Comparison of ENCODE assay signal across 8 cellular contexts in the genomic region with DNA sequence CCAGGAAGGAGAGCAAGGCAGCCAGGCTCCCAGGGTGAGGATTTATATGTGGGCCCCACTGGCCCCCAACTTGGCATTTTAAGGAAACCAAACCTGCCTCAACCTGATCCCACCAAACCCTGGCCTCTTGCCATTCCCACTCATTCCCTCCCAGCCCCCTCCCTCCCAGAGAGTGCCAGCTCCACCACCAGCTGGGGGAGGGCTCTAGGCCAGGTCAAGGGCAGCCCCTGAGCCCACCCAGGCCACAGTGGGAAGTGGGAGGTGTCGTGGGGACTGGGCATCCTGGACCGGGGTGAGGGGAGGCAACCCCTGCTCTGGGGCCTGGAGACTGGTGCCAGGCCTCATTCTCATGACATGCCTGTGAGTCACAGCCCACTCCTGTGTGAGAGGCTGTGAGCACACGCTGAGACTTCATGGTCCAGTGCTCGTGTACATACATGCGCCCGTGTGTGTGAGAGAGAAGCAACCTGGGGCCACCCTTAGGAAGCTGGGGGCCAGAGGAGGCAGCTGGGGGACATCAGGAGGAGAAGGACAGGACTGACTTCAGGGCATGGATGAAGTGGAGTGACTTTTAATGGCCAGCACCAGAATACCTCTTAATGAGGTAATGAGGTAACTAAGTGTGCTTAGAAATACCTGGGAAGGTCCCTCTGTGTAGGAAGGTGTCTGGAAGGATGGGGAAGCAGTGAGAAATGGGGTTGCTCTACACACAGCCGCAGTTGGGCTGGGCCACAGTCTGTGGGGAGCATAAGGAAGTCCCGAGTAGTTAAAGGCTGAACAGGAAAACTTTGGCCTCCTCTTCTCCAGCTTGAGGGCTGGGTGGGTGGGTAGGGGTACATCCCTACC. TPM values are rescaled to one million over a fixed set of nuclear protein-coding genes. Genes with fewer than 3 reads are reported as not detected.
DNase-seq lines count a peak whose midpoint lies in the region; ATAC-seq and TF ChIP-seq lines count a peak whose summit lies in the region.

Gene S100A2, minus strand, starts transcription at position 316 of the 846 bp plus-strand sequence. CDS start 1,967 bp downstream, outside the sequence.

- peaks cover 27% of the 10 kb centered on the region for H3K4me1 Mint-ChIP-seq in T-helper 2 cell treated with Interferon-gamma antibody and Interleukin-4, amounts not matched to agents 5 μg/mL and 100 μg/mL, for 36 hours (ENCODE audit: low read depth)

- H3K36me3 ChIP-seq in HUES64 (ENCODE audit: insufficient read depth, low read length) = no peaks in the 10 kb centered on the region
- no peaks in the 10 kb centered on the region for H3K36me3 ChIP-seq in breast epithelium

- H3K4me3 ChIP-seq in HUES64 (ENCODE audit: low read length) = no peak within 1 kb of the TSS; the same call in 1 of the 2 replicates
- H3K4me3 ChIP-seq in breast epithelium = peak within 1 kb of the TSS in 1 of 3 donors; percentile 13

- no peaks in the 10 kb centered on the region for H3K36me3 Mint-ChIP-seq in T-helper 2 cell treated with Interferon-gamma antibody and Interleukin-4, amounts not matched to agents 5 μg/mL and 100 μg/mL, for 36 hours (ENCODE audit: low read depth)

- CTCF ChIA-PET in GM10248 (lab: Yijun Ruan, JAX) = interaction anchor here (0.9 to 8.3 kb wide), 8 partner anchors 15 to 213 kb away, joined by 3 to 73 read pairs (median 4); partner anchors contain the start of genes S100A1, S100A13 and S100A6

- H3K27ac Mint-ChIP-seq in T-helper 2 cell treated with Interferon-gamma antibody and Interleukin-4, amounts not matched to agents 5 μg/mL and 100 μg/mL, for 36 hours = peak within 1 kb of the TSS; percentile 99

- 74% methylated on average over 8 of the region's 8 CpGs for WGBS in HUES64

- POLR2A ChIA-PET in GM10248 (lab: Yijun Ruan, JAX) = interaction anchor here (0.7 kb wide), 1 partner anchor 16 kb away, joined by 6 read pairs; no protein-coding TSS in a partner anchor

- TF ChIP-seq CTCF in GM10248 (IDR thresholded peaks at IDR 0.05; ENCODE audit: control extremely low read depth, extremely low read depth, low read depth, missing control alignments) (no peak), breast epithelium (IDR thresholded peaks at IDR 0.05) (no peak)

- no peaks in the 10 kb centered on the region for H3K27me3 Mint-ChIP-seq in T-helper 2 cell treated with Interferon-gamma antibody and Interleukin-4, amounts not matched to agents 5 μg/mL and 100 μg/mL, for 36 hours (ENCODE audit: low read depth)

- peak; percentile 75 for DNase-seq in GM10248 (ENCODE audit: extremely low spot score)
- peak; percentile 52 for DNase-seq in T-helper 2 cell treated with Interferon-gamma antibody and Interleukin-4, amounts not matched to agents 5 μg/mL and 100 μg/mL, for 36 hours (ENCODE audit: low spot score)
- DNase-seq in breast epithelium (ENCODE audit: low spot score in 2 of 2) = peak in 1 of 2 donors; percentile 49
- no peak for DNase-seq in left lobe of liver (ENCODE audit: low spot score)
- DNase-seq in stimulated activated CD4-positive, alpha-beta T cell treated with anti-CD3 and anti-CD28 coated beads, Interleukin-4, amount 100 ng/mL, for 4 hours = peak; percentile 47 to 68
- no peak for DNase-seq in Ammon's horn (ENCODE audit: low spot score)

- H3K4me3 Mint-ChIP-seq in T-helper 2 cell treated with Interferon-gamma antibody and Interleukin-4, amounts not matched to agents 5 μg/mL and 100 μg/mL, for 36 hours = peak within 1 kb of the TSS; percentile 79

- H3K27ac ChIP-seq in HUES64 (ENCODE audit: low read depth, low read length) = peak within 1 kb of the TSS; percentile 76
- H3K27ac ChIP-seq in breast epithelium = peak within 1 kb of the TSS; percentile 99

- peaks cover 31% of the 10 kb centered on the region for H3K4me1 ChIP-seq in HUES64 (ENCODE audit: insufficient read depth, low read length)
- H3K4me1 ChIP-seq in breast epithelium = peaks cover 11 to 25% of the 10 kb centered on the region in 2 donors

- no peaks in the 10 kb centered on the region for H3K9me3 Mint-ChIP-seq in T-helper 2 cell treated with Interferon-gamma antibody and Interleukin-4, amounts not matched to agents 5 μg/mL and 100 μg/mL, for 36 hours

- TF ChIP-seq POLR2A in breast epithelium (IDR thresholded peaks at IDR 0.05) = no peak

- ATAC-seq in left lobe of liver (peak; percentile 3), GM18519 (IDR thresholded peaks at IDR 0.05; ENCODE audit: low FRiP score, unreplicated experiment) (no peak)

- no peaks in the 10 kb centered on the region for H3K27me3 ChIP-seq in HUES64 (ENCODE audit: insufficient read depth, low read length)
- no peaks in the 10 kb centered on the region for H3K27me3 ChIP-seq in breast epithelium

- H3K9me3 ChIP-seq in HUES64 (ENCODE audit: insufficient read depth, low read depth, low read length) (no peaks in the 10 kb centered on the region), breast epithelium (no peaks in the 10 kb centered on the region)

- peak within 1 kb of the TSS; percentile 71 for H3K9ac ChIP-seq in HUES64 (ENCODE audit: low read depth, low read length)

- intact Hi-C loops in breast epithelium (cut with DNase I; ENCODE audit: low total_unique reads) = loop anchor here (2.0 kb wide), 1 partner anchor 35 kb away; no protein-coding TSS in a partner anchor

RNA-seq across cellular contexts. Expression of gene S100A2, which starts in this region (rescaled TPM):
- not detected for polyA plus RNA-seq in HUES64 (2013, experiment 1 of 2)
- not detected for polyA plus RNA-seq in HUES64 (2013, experiment 2 of 2)
- total RNA-seq in breast epithelium (1 to 10 TPM in 1 of 3 donors, under 1 TPM in 1, not detected in 1; 0.33 to 5.4 TPM), left lobe of liver (0.55 TPM)

Comparison
In these comparisons a context has a peak if more than half of its experiments do, and no peak if none do; other contexts are left out.
1. Peak in ATAC-seq in left lobe of liver; RNA of the gene not detected or under 1 TPM.
2. DNase-seq: peak in GM10248 (single experiment), T-helper 2 cell treated with Interferon-gamma antibody and Interleukin-4, amounts not matched to agents 5 μg/mL and 100 μg/mL, for 36 hours (single experiment) and stimulated activated CD4-positive, alpha-beta T cell treated with anti-CD3 and anti-CD28 coated beads, Interleukin-4, amount 100 ng/mL, for 4 hours (2 of 2); none in left lobe of liver (single experiment) and Ammon's horn (single experiment).